In genomic region chr1:236870721-236871120, GRCh38 we compare ENCODE assay signal across 1 cellular context.
TF ChIP-seq lines count a peak whose summit lies in the region.

No MANE protein-coding gene starts in this region.

TF ChIP-seq in K562, 482 proteins besides CTCF, POLR2A, EP300 and RAD21 (continued from another document):
- no peak for TF ChIP-seq DLX4 (CRISPR knock-in tag; IDR thresholded peaks at IDR 0.05)
- TF ChIP-seq NR4A1 (CRISPR knock-in tag; IDR thresholded peaks at IDR 0.05) = no peak
- no peak for TF ChIP-seq NR4A1 (tag; IDR thresholded peaks at IDR 0.05)
- TF ChIP-seq JUND (IDR thresholded peaks at IDR 0.05; ENCODE audit: borderline replicate concordance, low read depth, low read length) = peak; percentile 47; the same call in 1 of the 2 replicates
- TF ChIP-seq JUND (tag; IDR thresholded peaks at IDR 0.05; ENCODE audit: borderline replicate concordance, low read depth, low read length) = no peak
- TF ChIP-seq MTF1 (CRISPR knock-in tag; IDR thresholded peaks at IDR 0.05; ENCODE audit: borderline replicate concordance) = no peak
- TF ChIP-seq ATF3 (IDR thresholded peaks at IDR 0.05) = peak; percentile 90
- TF ChIP-seq ATF3 (CRISPR knock-in tag; conservative IDR thresholded peaks at IDR 0.05) = no peak
- TF ChIP-seq RBM17 (IDR thresholded peaks at IDR 0.05; ENCODE audit: borderline replicate concordance, low read depth, low read length) = no peak
- 0 out of 2 replicates have a peak, but pooled peaks have one; percentile 3 for TF ChIP-seq POLR2H (tag; IDR thresholded peaks at IDR 0.05; ENCODE audit: low read depth)
- TF ChIP-seq ZNF436 (CRISPR knock-in tag; IDR thresholded peaks at IDR 0.05) = no peak
- TF ChIP-seq SRSF7 (optimal IDR thresholded peaks at IDR 0.05; ENCODE audit: low read depth, low read length) = no peak
- no peak for TF ChIP-seq MYNN (IDR thresholded peaks at IDR 0.05)
- no peak for TF ChIP-seq MYNN (CRISPR knock-in tag; IDR thresholded peaks at IDR 0.05)
